Comparison of ENCODE assay signal across 8 cellular contexts in genomic region chr17:42670925-42671657, GRCh38. TPM values are rescaled to one million over a fixed set of nuclear protein-coding genes. Genes with fewer than 3 reads are reported as not detected.
A peak's percentile ranks its signal among the peaks of the same experiment; 100 is the strongest.
DNase-seq lines count a peak whose midpoint lies in the region; ATAC-seq and TF ChIP-seq lines count a peak whose summit lies in the region.
"Had no signal": no experiment of that assay in that cellular context is flagged by ENCODE, and none has a peak within 500 bp of the region (broad histone marks: within the 10 kb centered on the region; RNA-seq: fewer than 3 reads in every experiment).

No MANE protein-coding gene starts in this region.

- H3K36me3 ChIP-seq in esophagus squamous epithelium (peaks cover 26 to 79% (median 31%) of the 10 kb centered on the region in 3 donors), tibial artery (peaks cover 39 to 70% (median 65%) of the 10 kb centered on the region in 3 donors), MG63 (peaks cover 72% of the 10 kb centered on the region)
- H3K36me3 ChIP-seq: neutrophil had no signal

- H3K4me1 Mint-ChIP-seq in activated naive CD4-positive, alpha-beta T cell treated with anti-CD3 and anti-CD28 coated beads, Interleukin-2, amount 50 U/mL, for 24 hours: peaks cover 33% of the 10 kb centered on the region

- ATAC-seq in activated naive CD4-positive, alpha-beta T cell treated with anti-CD3 and anti-CD28 coated beads, Interleukin-2, amount 50 U/mL, for 72 hours: no peak

- H3K27me3 Mint-ChIP-seq in activated naive CD4-positive, alpha-beta T cell treated with anti-CD3 and anti-CD28 coated beads, Interleukin-2, amount 50 U/mL, for 24 hours: peaks cover 22% of the 10 kb centered on the region

- H3K27me3 ChIP-seq in esophagus squamous epithelium: peaks cover 0 to 25% (median 0%) of the 10 kb centered on the region in 4 donors
- H3K27me3 ChIP-seq in tibial artery: no peaks in the 10 kb centered on the region
- no peaks in the 10 kb centered on the region for H3K27me3 ChIP-seq in MG63

- no peak for DNase-seq in activated naive CD4-positive, alpha-beta T cell treated with anti-CD3 and anti-CD28 coated beads, Interleukin-2, amount 50 U/mL, for 72 hours (ENCODE audit: low spot score in 2 of 2)
- DNase-seq in esophagus squamous epithelium (lab: John Stamatoyannopoulos, UW) (no peak), tibial artery (no peak), NCI-H2081 treated with DMSO at 0.1 percent for 48 hours (lab: John Stamatoyannopoulos, UW) (no peak), MG63 (no peak)

- H3K4me3 Mint-ChIP-seq in activated naive CD4-positive, alpha-beta T cell treated with anti-CD3 and anti-CD28 coated beads, Interleukin-2, amount 50 U/mL, for 24 hours: peak overlapping the region; percentile 69

- H3K4me3 ChIP-seq in esophagus squamous epithelium (no peak overlapping the region), tibial artery (no peak overlapping the region), MG63 (no peak overlapping the region)

- 74 to 89% methylated on average over 20 to 24 of the region's 38 CpGs for WGBS in esophagus squamous epithelium, 2 donors

- no peak for TF ChIP-seq POLR2A in esophagus squamous epithelium (IDR thresholded peaks at IDR 0.05)

- H3K27ac ChIP-seq in esophagus squamous epithelium: peak overlapping the region in 3 of 4 donors; percentile 16 to 99 (median 98)
- peak overlapping the region; percentile 75 to 97 for H3K27ac ChIP-seq in tibial artery
- H3K27ac ChIP-seq: neutrophil, VCaP had no signal

- H3K4me1 ChIP-seq in esophagus squamous epithelium: peaks cover 70 to 100% (median 71%) of the 10 kb centered on the region in 3 donors
- peaks cover 3 to 90% (median 77%) of the 10 kb centered on the region in 4 donors for H3K4me1 ChIP-seq in tibial artery

- intact Hi-C loops in esophagus squamous epithelium (cut with DNase I): no loop called here
- intact Hi-C loops in tibial artery (cut with DNase I; ENCODE audit: low total_unique reads): no loop called here

- no peaks in the 10 kb centered on the region for H3K36me3 Mint-ChIP-seq in activated naive CD4-positive, alpha-beta T cell treated with anti-CD3 and anti-CD28 coated beads, Interleukin-2, amount 50 U/mL, for 24 hours
- peaks cover 0 to 1% of the 10 kb centered on the region in 2 donors for H3K36me3 Mint-ChIP-seq in activated naive CD4-positive, alpha-beta T cell treated with anti-CD3 and anti-CD28 coated beads, Interleukin-2, amount 50 U/mL, for 72 hours

- H3K9me3 Mint-ChIP-seq in activated naive CD4-positive, alpha-beta T cell treated with anti-CD3 and anti-CD28 coated beads, Interleukin-2, amount 50 U/mL, for 24 hours: no peaks in the 10 kb centered on the region
- H3K9me3 Mint-ChIP-seq in activated naive CD4-positive, alpha-beta T cell treated with anti-CD3 and anti-CD28 coated beads, Interleukin-2, amount 50 U/mL, for 72 hours: no peaks in the 10 kb centered on the region

- H3K9me3 ChIP-seq in esophagus squamous epithelium (no peaks in the 10 kb centered on the region), tibial artery (no peaks in the 10 kb centered on the region), MG63 (no peaks in the 10 kb centered on the region)
- H3K9me3 ChIP-seq: neutrophil had no signal

- H3K27ac Mint-ChIP-seq in activated naive CD4-positive, alpha-beta T cell treated with anti-CD3 and anti-CD28 coated beads, Interleukin-2, amount 50 U/mL, for 24 hours: no peak overlapping the region
- no peak overlapping the region for H3K27ac Mint-ChIP-seq in activated naive CD4-positive, alpha-beta T cell treated with anti-CD3 and anti-CD28 coated beads, Interleukin-2, amount 50 U/mL, for 72 hours

- TF ChIP-seq CTCF in esophagus squamous epithelium (IDR thresholded peaks at IDR 0.05) (no peak), tibial artery (IDR thresholded peaks at IDR 0.05) (no peak)

RNA-seq across cellular contexts. Expression of gene PLEKHH3, which starts 5.7 kb away (rescaled TPM):
- total RNA-seq in activated naive CD4-positive, alpha-beta T cell treated with anti-CD3 and anti-CD28 coated beads, Interleukin-2, amount 50 U/mL, for 72 hours: 1 to 10 TPM; 1.2 to 2.9 TPM
- 10 to 100 TPM; 41.0 to 55.8 (median 55.1) TPM for total RNA-seq in esophagus squamous epithelium
- 16.5 and 54.1 TPM in 2 replicates for total RNA-seq in MG63 (2014; rRNA removed; shearing (Covaris generic); ENCODE audit: low replicate concordance)

RNA-seq across cellular contexts. Expression of gene CCR10, which starts 10.6 kb away (rescaled TPM):
- 1 to 10 TPM in 1 of 2 donors, under 1 TPM in 1; 0.78 to 1.0 TPM for total RNA-seq in activated naive CD4-positive, alpha-beta T cell treated with anti-CD3 and anti-CD28 coated beads, Interleukin-2, amount 50 U/mL, for 72 hours
- total RNA-seq in esophagus squamous epithelium: under 1 TPM in 1 of 4 donors, not detected in 3; 0.76 TPM
- total RNA-seq in MG63 (2014; rRNA removed; shearing (Covaris generic); ENCODE audit: low replicate concordance): 5.7 TPM in 1 of 2 replicates, not detected in the other

RNA-seq across cellular contexts. Expression of gene CNTNAP1, which starts 11.2 kb away (rescaled TPM):
- total RNA-seq in activated naive CD4-positive, alpha-beta T cell treated with anti-CD3 and anti-CD28 coated beads, Interleukin-2, amount 50 U/mL, for 72 hours: 1 to 10 TPM in 1 of 2 donors, under 1 TPM in 1; 0.43 to 4.4 TPM
- under 1 TPM; 0.15 to 0.88 (median 0.43) TPM for total RNA-seq in esophagus squamous epithelium
- 9.2 and 9.3 TPM in 2 replicates for total RNA-seq in MG63 (2014; rRNA removed; shearing (Covaris generic); ENCODE audit: low replicate concordance)

RNA-seq across cellular contexts. Expression of gene TUBG2, which starts 12.0 kb away (rescaled TPM):
- 10 to 100 TPM; 12.7 to 23.3 TPM for total RNA-seq in activated naive CD4-positive, alpha-beta T cell treated with anti-CD3 and anti-CD28 coated beads, Interleukin-2, amount 50 U/mL, for 72 hours
- 10 to 100 TPM in 1 of 4 donors, 1 to 10 TPM in 3; 7.1 to 14.5 (median 8.8) TPM for total RNA-seq in esophagus squamous epithelium
- 1.4 and 4.0 TPM in 2 replicates for total RNA-seq in MG63 (2014; rRNA removed; shearing (Covaris generic); ENCODE audit: low replicate concordance)
